ENCODE assay signal across 26 cellular contexts in genomic region chr15:100092034-100092433, GRCh38.
"Had no signal": no experiment of that assay in that cellular context is flagged by ENCODE, and none has a peak within 500 bp of the region (broad histone marks: within the 10 kb centered on the region; RNA-seq: fewer than 3 reads in every experiment).

No MANE protein-coding gene starts in this region.

- H3K4me1 ChIP-seq: heart left ventricle, left lung, pancreas, prostate gland, transverse colon, upper lobe of left lung had no signal

- H3K9me3 ChIP-seq: heart left ventricle, pancreas, prostate gland, transverse colon, upper lobe of left lung had no signal

- ATAC-seq: heart left ventricle; left colon; left lung; naive thymus-derived CD8-positive, alpha-beta T cell; pancreas; right cardiac atrium; sciatic nerve; stimulated activated memory B cell treated with anti-CD40 and anti-IgM and Interleukin-4, amounts not matched to agents 10 μg/mL and 1 μg/mL and 100 μg/mL, for 72 hours; stimulated activated naive CD8-positive, alpha-beta T cell treated with anti-CD3 and anti-CD28 coated beads, Interleukin-15, amount 100 ng/mL, for 72 hours had no signal

- H3K27ac ChIP-seq: heart left ventricle, left lung, pancreas, prostate gland, skin epidermis, transverse colon, upper lobe of left lung had no signal

- H3K36me3 Mint-ChIP-seq: immature natural killer cell; memory B cell; stimulated activated memory B cell treated with anti-CD40 and anti-IgM and Interleukin-4, amounts not matched to agents 10 μg/mL and 1 μg/mL and 100 μg/mL, for 72 hours had no signal

- DNase-seq: heart left ventricle; hypothalamus; immature natural killer cell; kidney; left colon; left lung; midbrain; naive thymus-derived CD8-positive, alpha-beta T cell; nucleus accumbens; pancreas; retina; right cardiac atrium; stimulated activated CD4-positive, alpha-beta T cell treated with anti-CD3 and anti-CD28 coated beads, Interleukin-4, amount 100 ng/mL, for 4 hours; stimulated activated CD8-positive, alpha-beta memory T cell treated with anti-CD3 and anti-CD28 coated beads, Interleukin-4, amount 100 ng/mL, for 48 hours; stimulated activated naive CD4-positive, alpha-beta T cell treated with Interleukin-2 at 50 U/mL for 16 hours; stimulated activated naive CD8-positive, alpha-beta T cell treated with anti-CD3 and anti-CD28 coated beads, Interleukin-15, amount 100 ng/mL, for 72 hours; substantia nigra; transverse colon; upper lobe of left lung had no signal

- H3K27ac Mint-ChIP-seq: immature natural killer cell; memory B cell; naive thymus-derived CD8-positive, alpha-beta T cell; nephron; stimulated activated memory B cell treated with anti-CD40 and anti-IgM and Interleukin-4, amounts not matched to agents 10 μg/mL and 1 μg/mL and 100 μg/mL, for 72 hours; stimulated activated naive CD8-positive, alpha-beta T cell treated with anti-CD3 and anti-CD28 coated beads, Interleukin-15, amount 100 ng/mL, for 72 hours had no signal

- H3K27me3 Mint-ChIP-seq: memory B cell; naive thymus-derived CD8-positive, alpha-beta T cell; stimulated activated memory B cell treated with anti-CD40 and anti-IgM and Interleukin-4, amounts not matched to agents 10 μg/mL and 1 μg/mL and 100 μg/mL, for 72 hours; stimulated activated naive CD8-positive, alpha-beta T cell treated with anti-CD3 and anti-CD28 coated beads, Interleukin-15, amount 100 ng/mL, for 72 hours had no signal

- H3K9me3 Mint-ChIP-seq: memory B cell; stimulated activated memory B cell treated with anti-CD40 and anti-IgM and Interleukin-4, amounts not matched to agents 10 μg/mL and 1 μg/mL and 100 μg/mL, for 72 hours; stimulated activated naive CD8-positive, alpha-beta T cell treated with anti-CD3 and anti-CD28 coated beads, Interleukin-15, amount 100 ng/mL, for 72 hours had no signal

- H3K4me3 Mint-ChIP-seq: immature natural killer cell; memory B cell; naive thymus-derived CD8-positive, alpha-beta T cell; nephron; neural crest cell; stimulated activated memory B cell treated with anti-CD40 and anti-IgM and Interleukin-4, amounts not matched to agents 10 μg/mL and 1 μg/mL and 100 μg/mL, for 72 hours; stimulated activated naive CD8-positive, alpha-beta T cell treated with anti-CD3 and anti-CD28 coated beads, Interleukin-15, amount 100 ng/mL, for 72 hours had no signal

- H3K4me3 ChIP-seq: heart left ventricle, left lung, pancreas, prostate gland, skin epidermis, transverse colon, upper lobe of left lung had no signal

- H3K27me3 ChIP-seq: heart left ventricle, left lung, pancreas, transverse colon, upper lobe of left lung had no signal

- H3K36me3 ChIP-seq: heart left ventricle, left lung, pancreas, prostate gland, transverse colon, upper lobe of left lung had no signal

- H3K4me1 Mint-ChIP-seq: immature natural killer cell; memory B cell; naive thymus-derived CD8-positive, alpha-beta T cell; nephron; stimulated activated memory B cell treated with anti-CD40 and anti-IgM and Interleukin-4, amounts not matched to agents 10 μg/mL and 1 μg/mL and 100 μg/mL, for 72 hours; stimulated activated naive CD8-positive, alpha-beta T cell treated with anti-CD3 and anti-CD28 coated beads, Interleukin-15, amount 100 ng/mL, for 72 hours had no signal
